ENCODE assay signal across 9 cellular contexts in genomic region chr9:105475302-105475701, GRCh38. TPM values are rescaled to one million over a fixed set of nuclear protein-coding genes. Genes with fewer than 3 reads are reported as not detected.
DNase-seq lines count a peak whose midpoint lies in the region; ATAC-seq and TF ChIP-seq lines count a peak whose summit lies in the region.
"Had no signal": no experiment of that assay in that cellular context is flagged by ENCODE, and none has a peak within 500 bp of the region (broad histone marks: within the 10 kb centered on the region; RNA-seq: fewer than 3 reads in every experiment).

No MANE protein-coding gene starts in this region.

- no peaks in the 10 kb centered on the region for H3K79me1 ChIP-seq in H9 (ENCODE audit: insufficient read depth, low read depth, low read length, poor library complexity, severe bottlenecking)

- no peak overlapping the region for H4K5ac ChIP-seq in H9 (ENCODE audit: insufficient read length, low read depth, low read length)

- no peak overlapping the region for H4K91ac ChIP-seq in H9 (ENCODE audit: insufficient read length, low read depth, low read length)

- TF ChIP-seq CTCF in H9 (conservative IDR thresholded peaks at IDR 0.05) (peak; percentile 64), WI38 (IDR thresholded peaks at IDR 0.05; ENCODE audit: low read depth, low read length) (peak; percentile 17; the same call in 1 of the 2 replicates), kidney epithelial cell (IDR thresholded peaks at IDR 0.05; ENCODE audit: insufficient read depth, low read length, poor library complexity, severe bottlenecking) (peak; percentile 40)

- H3K9ac ChIP-seq in H9 (ENCODE audit: extremely low read depth, insufficient read length, low read length): no peak overlapping the region

- no peak overlapping the region for H4K8ac ChIP-seq in H9 (replicated peaks; ENCODE audit: insufficient read length, low read depth, low read length)

- H3K14ac ChIP-seq in H9 (ENCODE audit: insufficient read depth, low read length): no peak overlapping the region

- POLR2A ChIA-PET in naive thymus-derived CD4-positive, alpha-beta T cell (lab: Charles Lee): no interaction called here

- no peak overlapping the region for H2AFZ ChIP-seq in H9 (ENCODE audit: low read length)

- no peak overlapping the region for H3K18ac ChIP-seq in H9 (ENCODE audit: insufficient read length, low read depth, low read length)

- H4K20me1 ChIP-seq in H9 (ENCODE audit: control insufficient read depth, insufficient read depth, insufficient read length): no peaks in the 10 kb centered on the region

- H3K27ac ChIP-seq in H9 (ENCODE audit: insufficient read length, low read depth, low read length): no peak overlapping the region
- H3K27ac ChIP-seq in naive thymus-derived CD4-positive, alpha-beta T cell (ENCODE audit: low read depth, low read length): no peak overlapping the region

- DNase-seq in AG08395 (ENCODE audit: low spot score) (peak; percentile 26), H9 (no peak), kidney epithelial cell (ENCODE audit: low read depth) (peak; percentile 25), NCI-H2029 (lab: John Stamatoyannopoulos, UW) (no peak)
- no peak for DNase-seq in effector CD4-positive, alpha-beta T cell
- no peak for DNase-seq in naive thymus-derived CD4-positive, alpha-beta T cell
- DNase-seq: activated effector memory CD4-positive, alpha-beta T cell treated with anti-CD3 and anti-CD28 coated beads, Interleukin-2, amount 50 U/mL, for 16 hours had no signal

- no peaks in the 10 kb centered on the region; a peak in 1 of 4 replicates for H3K4me1 Mint-ChIP-seq in H9
- no peaks in the 10 kb centered on the region for H3K4me1 Mint-ChIP-seq in naive thymus-derived CD4-positive, alpha-beta T cell

- no peak for ATAC-seq in GM18861 (IDR thresholded peaks at IDR 0.05; ENCODE audit: unreplicated experiment)
- no peak for ATAC-seq in naive thymus-derived CD4-positive, alpha-beta T cell

- H3K4ac ChIP-seq in H9 (ENCODE audit: low read depth, low read length): no peak overlapping the region

- no peak overlapping the region for H2BK20ac ChIP-seq in H9 (ENCODE audit: low read depth, low read length, poor library complexity, severe bottlenecking)

- no peaks in the 10 kb centered on the region for H3K79me2 ChIP-seq in H9 (ENCODE audit: insufficient read depth, low read length)

- H2AK5ac ChIP-seq in H9 (ENCODE audit: insufficient read length, low read length): no peak overlapping the region

- H3K27me3 ChIP-seq in H9 (ENCODE audit: insufficient read depth, low read length): no peaks in the 10 kb centered on the region
- H3K27me3 ChIP-seq in kidney epithelial cell (ENCODE audit: control insufficient read depth, insufficient read depth, low read length): no peaks in the 10 kb centered on the region
- H3K27me3 ChIP-seq in naive thymus-derived CD4-positive, alpha-beta T cell (ENCODE audit: control insufficient read depth in 2 of 2, insufficient read depth in 2 of 2, low read length in 2 of 2): no peaks in the 10 kb centered on the region

- H3K4me3 Mint-ChIP-seq in H9: no peak overlapping the region
- H3K4me3 Mint-ChIP-seq in naive thymus-derived CD4-positive, alpha-beta T cell: no peak overlapping the region

- no CpG with 5 or more reads among the region's 2 CpGs for WGBS in H9 (ENCODE audit: extremely low coverage, insufficient read length, low lambda C conversion rate)

- peaks cover 2% of the 10 kb centered on the region; the same call in 1 of the 2 replicates for H3K4me1 ChIP-seq in H9 (ENCODE audit: insufficient read depth, low read length)
- no peaks in the 10 kb centered on the region for H3K4me1 ChIP-seq in naive thymus-derived CD4-positive, alpha-beta T cell (ENCODE audit: control insufficient read depth in 2 of 2, insufficient read depth in 2 of 2, low read length in 2 of 2)

- H3K56ac ChIP-seq in H9 (ENCODE audit: insufficient read length, low read depth, low read length): no peak overlapping the region

- H2BK15ac ChIP-seq in H9 (ENCODE audit: low read depth, low read length): no peak overlapping the region

- H3K27ac Mint-ChIP-seq in H9: peak overlapping the region in 1 of 3 experiments; percentile 6; a peak in 1 of 7 replicates
- H3K27ac Mint-ChIP-seq in naive thymus-derived CD4-positive, alpha-beta T cell: no peak overlapping the region

- no peaks in the 10 kb centered on the region for H3K23me2 ChIP-seq in H9 (ENCODE audit: insufficient read length, low read depth, low read length, poor library complexity, severe bottlenecking)

- H3K27me3 Mint-ChIP-seq in H9 (ENCODE audit: low read depth): no peaks in the 10 kb centered on the region
- H3K27me3 Mint-ChIP-seq in naive thymus-derived CD4-positive, alpha-beta T cell: no peaks in the 10 kb centered on the region

- no peak overlapping the region for H3T11ph ChIP-seq in H9 (ENCODE audit: low read length)

- no peak overlapping the region for H3K4me2 ChIP-seq in H9 (ENCODE audit: insufficient read depth, insufficient read length, low read length)

- H2BK12ac ChIP-seq in H9 (ENCODE audit: insufficient read length, low read depth, low read length): no peak overlapping the region

- no peak overlapping the region for H3K4me3 ChIP-seq in WI38 (ENCODE audit: low read depth, low read length)
- H3K4me3 ChIP-seq in kidney epithelial cell (ENCODE audit: low read depth, low read length): no peak overlapping the region
- no peak overlapping the region for H3K4me3 ChIP-seq in naive thymus-derived CD4-positive, alpha-beta T cell (ENCODE audit: low read length)

- no peaks in the 10 kb centered on the region for H3K9me3 Mint-ChIP-seq in H9
- H3K9me3 Mint-ChIP-seq in naive thymus-derived CD4-positive, alpha-beta T cell: no peaks in the 10 kb centered on the region

- no peak overlapping the region for H2BK5ac ChIP-seq in H9 (ENCODE audit: insufficient read length, low read length)

- intact Hi-C loops in naive thymus-derived CD4-positive, alpha-beta T cell (cut with micrococcal nuclease): no loop called here

- CTCF ChIA-PET in naive thymus-derived CD4-positive, alpha-beta T cell (lab: Charles Lee): no interaction called here

- no peak overlapping the region for H2BK120ac ChIP-seq in H9 (ENCODE audit: low read depth, low read length, poor library complexity, severe bottlenecking)

- no peaks in the 10 kb centered on the region for H3K9me3 ChIP-seq in H9 (ENCODE audit: control insufficient read depth, low read depth, low read length)
- no peaks in the 10 kb centered on the region for H3K9me3 ChIP-seq in naive thymus-derived CD4-positive, alpha-beta T cell (ENCODE audit: control insufficient read depth in 2 of 3, low read length in 3 of 3)

- H3K23ac ChIP-seq in H9 (ENCODE audit: insufficient read length, low read depth, low read length): no peak overlapping the region

- peaks cover 1% of the 10 kb centered on the region for H3K36me3 ChIP-seq in kidney epithelial cell (ENCODE audit: control insufficient read depth, insufficient read depth, low read length)
- no peaks in the 10 kb centered on the region for H3K36me3 ChIP-seq in naive thymus-derived CD4-positive, alpha-beta T cell (ENCODE audit: control insufficient read depth in 2 of 3, insufficient read depth in 3 of 3, low read length in 3 of 3)

- peaks cover 0 to 4% (median 0%) of the 10 kb centered on the region in 3 experiments; a peak in 1 of 7 replicates for H3K36me3 Mint-ChIP-seq in H9 (ENCODE audit: insufficient read depth in 1 of 3, low read depth in 3 of 3)
- H3K36me3 Mint-ChIP-seq in naive thymus-derived CD4-positive, alpha-beta T cell: peaks cover 0 to 6% (median 0%) of the 10 kb centered on the region in 5 donors

RNA-seq across cellular contexts. Expression of gene FSD1L, which starts 27.5 kb away (rescaled TPM):
- 4.7 and 5.5 TPM in 2 replicates for total RNA-seq in H9 (2021)
- total RNA-seq in kidney epithelial cell: 3.3 and 4.9 TPM in 2 replicates
- 1 to 10 TPM in 2 of 5 experiments, under 1 TPM in 3; 0.38 to 5.8 (median 0.61) TPM for total RNA-seq in naive thymus-derived CD4-positive, alpha-beta T cell
- polyA plus RNA-seq in naive thymus-derived CD4-positive, alpha-beta T cell: 1 to 10 TPM in 1 of 2 donors, under 1 TPM in 1; 0.08 to 1.2 TPM

Comparison
In these comparisons a context has a peak if more than half of its experiments do, and no peak if none do; other contexts are left out.
1. DNase-seq: peak in AG08395 (single experiment) and kidney epithelial cell (single experiment); none in H9 (single experiment), effector CD4-positive, alpha-beta T cell (single experiment), naive thymus-derived CD4-positive, alpha-beta T cell (0 of 9) and NCI-H2029 (single experiment).
2. Peak in every context shown above with its lines, with median percentiles within 50 percentile points of each other: CTCF ChIP-seq.